Comparison of ENCODE assay signal across 8 cellular contexts in genomic region chr19:30799854-30800755, GRCh38.
DNase-seq lines count a peak whose midpoint lies in the region; ATAC-seq, FAIRE-seq and TF ChIP-seq lines count a peak whose summit lies in the region.
"Had no signal": no experiment of that assay in that cellular context is flagged by ENCODE, and none has a peak within 500 bp of the region (broad histone marks: within the 10 kb centered on the region; RNA-seq: fewer than 3 reads in every experiment).

No MANE protein-coding gene starts in this region.

- H3K36me3 ChIP-seq in K562 (ENCODE audit: control insufficient read depth, insufficient read depth, low read length) (no peaks in the 10 kb centered on the region), stomach (no peaks in the 10 kb centered on the region)

- DNase-seq in NCI-H748 treated with DMSO at 0.1 percent for 48 hours (lab: John Stamatoyannopoulos, UW) (peak; percentile 12), K562 (ENCODE audit: extremely low read depth in 1 of 4, low spot score in 3 of 4) (peak; percentile 57 to 77 (median 76)), kidney tubule cell (ENCODE audit: low spot score) (peak; percentile 3), stomach (peak; percentile 28), T-helper 17 cell (no peak)

- TF ChIP-seq RAD21 in K562 (CRISPR knock-in tag; conservative IDR thresholded peaks at IDR 0.05 in 1 of 2, IDR thresholded peaks at IDR 0.05 in 1 of 2) = peak in 1 of 2 experiments; percentile 43; a peak in 2 of 4 replicates

- H3K27ac ChIP-seq in K562 (ENCODE audit: extremely low read depth, low read depth, low read length) (no peak overlapping the region), stomach (no peak overlapping the region)

- H3K9me1 ChIP-seq in K562 (ENCODE audit: control insufficient read depth, insufficient read depth, low read length) = no peaks in the 10 kb centered on the region

- no peak overlapping the region for H3K4me2 ChIP-seq in K562 (ENCODE audit: insufficient read depth, low read length)

- peaks cover 65% of the 10 kb centered on the region for H3K27me3 Mint-ChIP-seq in T-helper 17 cell

- H3K9me3 ChIP-seq in K562 (replicated peaks; ENCODE audit: control insufficient read depth, insufficient read depth, low read depth, low read length) (no peaks in the 10 kb centered on the region), stomach (no peaks in the 10 kb centered on the region), T-helper 17 cell (ENCODE audit: control insufficient read depth, low read length, poor library complexity, severe bottlenecking) (no peaks in the 10 kb centered on the region)

- TF ChIP-seq CTCF in GM12875 (IDR thresholded peaks at IDR 0.05; ENCODE audit: borderline replicate concordance, insufficient read depth, low read depth, low read length) (peak; percentile 30; the same call in 1 of the 2 replicates), K562 (IDR thresholded peaks at IDR 0.05 in 2 of 3, conservative IDR thresholded peaks at IDR 0.05 in 1 of 3; ENCODE audit: insufficient read depth in 2 of 3, low read depth in 1 of 3, low read length in 3 of 3) (peak; percentile 59 to 85 (median 64)), stomach (IDR thresholded peaks at IDR 0.05) (peak in 3 of 7 experiments; percentile 41 to 59 (median 50))

- ATAC-seq in K562 (peak; percentile 93), GM21360 (IDR thresholded peaks at IDR 0.05; ENCODE audit: unreplicated experiment) (no peak), T-helper 17 cell (no peak)

- 2% methylated on average over 22 of the region's 22 CpGs for WGBS in K562 (ENCODE audit: insufficient coverage, low coverage, missing lambda C conversion rate)
- 27 to 37% (median 34%) methylated on average over 22 of the region's 22 CpGs for WGBS in stomach, 5 donors

- H4K20me1 ChIP-seq in K562 (replicated peaks; ENCODE audit: control insufficient read depth, insufficient read depth, low read length) = no peaks in the 10 kb centered on the region; the same call in 1 of the 2 replicates

- no peak for TF ChIP-seq EP300 in K562 (IDR thresholded peaks at IDR 0.05; ENCODE audit: low read length)
- TF ChIP-seq EP300 in stomach (IDR thresholded peaks at IDR 0.05) = no peak

- no TSS peak for BruUV-seq in K562 (replicated peaks; lab: Mats Ljungman, UMichigan)

- no peak overlapping the region for H3K4me3 Mint-ChIP-seq in T-helper 17 cell

- H3K4me3 ChIP-seq in GM12875 (ENCODE audit: low read depth, low read length) = no peak overlapping the region
- no peak overlapping the region for H3K4me3 ChIP-seq in K562
- no peak overlapping the region for H3K4me3 ChIP-seq in stomach

- H3K36me3 Mint-ChIP-seq in T-helper 17 cell (ENCODE audit: low read depth) = no peaks in the 10 kb centered on the region

- peaks cover 6% of the 10 kb centered on the region for H3K4me1 Mint-ChIP-seq in T-helper 17 cell

- in situ Hi-C loops in K562 (cut with MboI) = no loop called here

- H3K79me2 ChIP-seq in K562 (ENCODE audit: control insufficient read depth, insufficient read depth, low read length) = no peaks in the 10 kb centered on the region

- H3K27me3 ChIP-seq in K562 (ENCODE audit: control insufficient read depth in 2 of 2, insufficient read depth in 2 of 2, low read length in 2 of 2) = peaks cover 2 to 8% of the 10 kb centered on the region in 2 experiments; a peak in 2 of 5 replicates
- peaks cover 0 to 33% (median 0%) of the 10 kb centered on the region in 3 donors for H3K27me3 ChIP-seq in stomach

- no peak overlapping the region for H2AFZ ChIP-seq in K562 (ENCODE audit: low read depth, low read length)

- CTCF ChIA-PET in K562 (lab: Yijun Ruan, JAX; ENCODE audit: low intra/inter-chr PET ratio) = no interaction called here

- no peak overlapping the region for H3K9ac ChIP-seq in K562 (ENCODE audit: insufficient read depth in 1 of 2, low read depth in 2 of 2, low read length in 2 of 2)

- H3K4me1 ChIP-seq in K562 (replicated peaks in 1 of 2; ENCODE audit: control insufficient read depth in 2 of 2, insufficient read depth in 2 of 2, low read length in 2 of 2) = no peaks in the 10 kb centered on the region
- peaks cover 0 to 5% (median 0%) of the 10 kb centered on the region in 4 donors for H3K4me1 ChIP-seq in stomach

- no peak overlapping the region for H3K27ac Mint-ChIP-seq in T-helper 17 cell

- TF ChIP-seq POLR2A in K562 (conservative IDR thresholded peaks at IDR 0.05) (no peak), stomach (IDR thresholded peaks at IDR 0.05) (no peak)

- intact Hi-C loops in K562 (cut with micrococcal nuclease) = no loop called here
- intact Hi-C loops in stomach (cut with DNase I; ENCODE audit: low total_unique reads) = no loop called here

- POLR2A ChIA-PET in K562 (lab: Yijun Ruan, JAX) = no interaction called here

- FAIRE-seq in K562 (lab: Jason Lieb, UNC) = no peak
- FAIRE-seq: islet of Langerhans had no signal

TF ChIP-seq in K562, 482 proteins besides CTCF, POLR2A, EP300 and RAD21:
- TF ChIP-seq RCOR1 (IDR thresholded peaks at IDR 0.05; ENCODE audit: borderline replicate concordance in 1 of 2, low read depth in 2 of 2, low read length in 2 of 2) (peak in 1 of 2 experiments; percentile 88; a peak in 3 of 4 replicates), NCOA6 (IDR thresholded peaks at IDR 0.05) (no peak), CTBP1 (IDR thresholded peaks at IDR 0.05; ENCODE audit: borderline replicate concordance) (peak; percentile 43; the same call in 1 of the 2 replicates)

Comparison
In these comparisons a context has a peak if more than half of its experiments do, and no peak if none do; other contexts are left out.
1. DNase-seq: peak in NCI-H748 treated with DMSO at 0.1 percent for 48 hours (single experiment), K562 (4 of 4), kidney tubule cell (single experiment) and stomach (single experiment); none in T-helper 17 cell (0 of 3).